In genomic region chr21:38948377-38948776, GRCh38 we compare ENCODE assay signal across 1 cellular context.
TF ChIP-seq lines count a peak whose summit lies in the region.

No MANE protein-coding gene starts in this region.

TF ChIP-seq in SK-N-SH treated with all-trans-retinoic acid at 6 μM for 48 hours, 23 proteins besides CTCF, POLR2A, EP300 and RAD21 (continued from another document):
- TF ChIP-seq, protein P1, sequence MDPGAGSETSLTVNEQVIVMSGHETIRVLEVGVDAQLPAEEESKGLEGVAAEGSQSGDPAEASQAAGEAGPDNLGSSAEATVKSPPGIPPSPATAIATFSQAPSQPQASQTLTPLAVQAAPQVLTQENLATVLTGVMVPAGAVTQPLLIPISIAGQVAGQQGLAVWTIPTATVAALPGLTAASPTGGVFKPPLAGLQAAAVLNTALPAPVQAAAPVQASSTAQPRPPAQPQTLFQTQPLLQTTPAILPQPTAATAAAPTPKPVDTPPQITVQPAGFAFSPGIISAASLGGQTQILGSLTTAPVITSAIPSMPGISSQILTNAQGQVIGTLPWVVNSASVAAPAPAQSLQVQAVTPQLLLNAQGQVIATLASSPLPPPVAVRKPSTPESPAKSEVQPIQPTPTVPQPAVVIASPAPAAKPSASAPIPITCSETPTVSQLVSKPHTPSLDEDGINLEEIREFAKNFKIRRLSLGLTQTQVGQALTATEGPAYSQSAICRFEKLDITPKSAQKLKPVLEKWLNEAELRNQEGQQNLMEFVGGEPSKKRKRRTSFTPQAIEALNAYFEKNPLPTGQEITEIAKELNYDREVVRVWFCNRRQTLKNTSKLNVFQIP (CRISPR knock-in tag; IDR thresholded peaks at IDR 0.05; ENCODE audit: borderline replicate concordance, low read depth) = no peak
- no peak for TF ChIP-seq BACH2 (CRISPR knock-in tag; IDR thresholded peaks at IDR 0.05; ENCODE audit: borderline replicate concordance)
- TF ChIP-seq, protein P2, sequence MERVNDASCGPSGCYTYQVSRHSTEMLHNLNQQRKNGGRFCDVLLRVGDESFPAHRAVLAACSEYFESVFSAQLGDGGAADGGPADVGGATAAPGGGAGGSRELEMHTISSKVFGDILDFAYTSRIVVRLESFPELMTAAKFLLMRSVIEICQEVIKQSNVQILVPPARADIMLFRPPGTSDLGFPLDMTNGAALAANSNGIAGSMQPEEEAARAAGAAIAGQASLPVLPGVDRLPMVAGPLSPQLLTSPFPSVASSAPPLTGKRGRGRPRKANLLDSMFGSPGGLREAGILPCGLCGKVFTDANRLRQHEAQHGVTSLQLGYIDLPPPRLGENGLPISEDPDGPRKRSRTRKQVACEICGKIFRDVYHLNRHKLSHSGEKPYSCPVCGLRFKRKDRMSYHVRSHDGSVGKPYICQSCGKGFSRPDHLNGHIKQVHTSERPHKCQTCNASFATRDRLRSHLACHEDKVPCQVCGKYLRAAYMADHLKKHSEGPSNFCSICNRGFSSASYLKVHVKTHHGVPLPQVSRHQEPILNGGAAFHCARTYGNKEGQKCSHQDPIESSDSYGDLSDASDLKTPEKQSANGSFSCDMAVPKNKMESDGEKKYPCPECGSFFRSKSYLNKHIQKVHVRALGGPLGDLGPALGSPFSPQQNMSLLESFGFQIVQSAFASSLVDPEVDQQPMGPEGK (CRISPR knock-in tag; IDR thresholded peaks at IDR 0.05; ENCODE audit: borderline replicate concordance) = no peak
- TF ChIP-seq ESRRG (CRISPR knock-in tag; IDR thresholded peaks at IDR 0.05) = no peak
